Comparison of ENCODE assay signal across 17 cellular contexts in genomic region chr3:9110802-9111201, GRCh38.
DNase-seq lines count a peak whose midpoint lies in the region; ATAC-seq, FAIRE-seq and TF ChIP-seq lines count a peak whose summit lies in the region.
"Had no signal": no experiment of that assay in that cellular context is flagged by ENCODE, and none has a peak within 500 bp of the region (broad histone marks: within the 10 kb centered on the region; RNA-seq: fewer than 3 reads in every experiment).

No MANE protein-coding gene starts in this region.

- H3K79me2 ChIP-seq in astrocyte (ENCODE audit: insufficient read depth, low read length), result no peaks in the 10 kb centered on the region

- no peak for TF ChIP-seq CTCF in astrocyte (IDR thresholded peaks at IDR 0.05; ENCODE audit: insufficient read depth, low read depth, low read length)
- TF ChIP-seq CTCF in glutamatergic neuron (IDR thresholded peaks at IDR 0.05; ENCODE audit: partially characterized antibody, unreplicated experiment), result no peak
- TF ChIP-seq CTCF in thyroid gland (IDR thresholded peaks at IDR 0.05), result no peak

- H3K4me2 ChIP-seq in astrocyte (ENCODE audit: low read length), result no peak overlapping the region
- H3K4me2 ChIP-seq: PC-9 had no signal

- no peaks in the 10 kb centered on the region for H4K20me1 ChIP-seq in astrocyte (ENCODE audit: insufficient read depth, low read length)

- peaks cover 2% of the 10 kb centered on the region for H3K27me3 ChIP-seq in astrocyte (ENCODE audit: insufficient read depth, low read length)
- no peaks in the 10 kb centered on the region for H3K27me3 ChIP-seq in thyroid gland
- H3K27me3 ChIP-seq: SJSA1 had no signal

- peak; percentile 14 for ATAC-seq in stimulated activated effector memory CD8-positive, alpha-beta T cell treated with anti-CD3 and anti-CD28 coated beads, Interleukin-12 subunit alpha, Interleukin-12 subunit beta, amount 100 ng/mL, for 72 hours
- ATAC-seq in GM18520 (IDR thresholded peaks at IDR 0.05; ENCODE audit: unreplicated experiment), result no peak
- ATAC-seq: GM12878 had no signal

- peak overlapping the region; percentile 62 for H3K27ac Mint-ChIP-seq in astrocyte (ENCODE audit: unreplicated experiment)
- peak overlapping the region; percentile 9 for H3K27ac Mint-ChIP-seq in glutamatergic neuron (ENCODE audit: unreplicated experiment)
- no peak overlapping the region for H3K27ac Mint-ChIP-seq in stimulated activated effector memory CD8-positive, alpha-beta T cell treated with anti-CD3 and anti-CD28 coated beads, Interleukin-12 subunit alpha, Interleukin-12 subunit beta, amount 100 ng/mL, for 72 hours
- H3K27ac Mint-ChIP-seq: B cell; CD4-positive, alpha-beta memory T cell had no signal

- DNase-seq in EL, result peak; percentile 21
- DNase-seq in astrocyte (ENCODE audit: low read depth), result no peak
- DNase-seq in glutamatergic neuron, result no peak
- DNase-seq in stimulated activated effector memory CD8-positive, alpha-beta T cell treated with anti-CD3 and anti-CD28 coated beads, Interleukin-12 subunit alpha, Interleukin-12 subunit beta, amount 100 ng/mL, for 72 hours (ENCODE audit: low spot score in 2 of 2), result no peak
- DNase-seq in thyroid gland, result no peak
- DNase-seq in glomerular visceral epithelial cell (ENCODE audit: extremely low spot score), result no peak
- DNase-seq in HuH-7 (ENCODE audit: low spot score), result no peak
- DNase-seq: ACHN; CD4-positive, alpha-beta memory T cell; IMR-90; NCI-H187 treated with DMSO at 0.1 percent for 48 hours; NCI-H774; PC-9 had no signal

- no peak overlapping the region for H3K27ac ChIP-seq in astrocyte (ENCODE audit: low read depth, low read length)
- no peak overlapping the region for H3K27ac ChIP-seq in thyroid gland
- H3K27ac ChIP-seq: PC-9, SJSA1 had no signal

- H3K4me3 ChIP-seq in astrocyte (ENCODE audit: insufficient read depth, low read depth, low read length), result no peak overlapping the region
- no peak overlapping the region for H3K4me3 ChIP-seq in thyroid gland (replicated peaks in 1 of 3)
- H3K4me3 ChIP-seq: GM12878, PC-9, SJSA1 had no signal

- 88 to 90% methylated on average over 5 of the region's 5 CpGs for WGBS in thyroid gland, 2 donors

- FAIRE-seq in astrocyte (lab: Jason Lieb, UNC), result no peak
- FAIRE-seq: GM12878 had no signal

- no peak for TF ChIP-seq POLR2A in thyroid gland (IDR thresholded peaks at IDR 0.05)

- no peak overlapping the region for H3K9ac ChIP-seq in astrocyte (ENCODE audit: low read length)

- H3K27me3 Mint-ChIP-seq in astrocyte (ENCODE audit: low read depth, unreplicated experiment) (peaks cover 14% of the 10 kb centered on the region), glutamatergic neuron (ENCODE audit: unreplicated experiment) (peaks cover 7% of the 10 kb centered on the region)
- H3K27me3 Mint-ChIP-seq: B cell had no signal

- intact Hi-C loops in thyroid gland (cut with DNase I), result no loop called here

- H3K4me3 Mint-ChIP-seq in astrocyte (ENCODE audit: unreplicated experiment) (no peak overlapping the region), glutamatergic neuron (ENCODE audit: unreplicated experiment) (no peak overlapping the region)
- no peak overlapping the region for H3K4me3 Mint-ChIP-seq in stimulated activated effector memory CD8-positive, alpha-beta T cell treated with anti-CD3 and anti-CD28 coated beads, Interleukin-12 subunit alpha, Interleukin-12 subunit beta, amount 100 ng/mL, for 72 hours
- H3K4me3 Mint-ChIP-seq: B cell; CD4-positive, alpha-beta memory T cell had no signal

- no peaks in the 10 kb centered on the region for H3K9me3 ChIP-seq in astrocyte (ENCODE audit: insufficient read depth, low read depth, low read length)
- no peaks in the 10 kb centered on the region for H3K9me3 ChIP-seq in thyroid gland
- H3K9me3 ChIP-seq: SJSA1 had no signal

- H3K4me1 Mint-ChIP-seq in astrocyte (ENCODE audit: low read depth, unreplicated experiment) (no peaks in the 10 kb centered on the region), glutamatergic neuron (ENCODE audit: low read depth, unreplicated experiment) (peaks cover 21% of the 10 kb centered on the region)
- H3K4me1 Mint-ChIP-seq in stimulated activated effector memory CD8-positive, alpha-beta T cell treated with anti-CD3 and anti-CD28 coated beads, Interleukin-12 subunit alpha, Interleukin-12 subunit beta, amount 100 ng/mL, for 72 hours, result no peaks in the 10 kb centered on the region
- H3K4me1 Mint-ChIP-seq: B cell; CD4-positive, alpha-beta memory T cell had no signal

- H3K36me3 ChIP-seq in astrocyte (ENCODE audit: insufficient read depth, low read length) (no peaks in the 10 kb centered on the region), thyroid gland (no peaks in the 10 kb centered on the region)
- H3K36me3 ChIP-seq: SJSA1 had no signal

- H2AFZ ChIP-seq in astrocyte (ENCODE audit: low read depth, low read length), result no peak overlapping the region
- H2AFZ ChIP-seq: PC-9 had no signal

- H3K9me3 Mint-ChIP-seq in astrocyte (ENCODE audit: unreplicated experiment), result peaks cover 11% of the 10 kb centered on the region
- H3K9me3 Mint-ChIP-seq in glutamatergic neuron (ENCODE audit: unreplicated experiment), result peaks cover 11% of the 10 kb centered on the region
- no peaks in the 10 kb centered on the region for H3K9me3 Mint-ChIP-seq in stimulated activated effector memory CD8-positive, alpha-beta T cell treated with anti-CD3 and anti-CD28 coated beads, Interleukin-12 subunit alpha, Interleukin-12 subunit beta, amount 100 ng/mL, for 72 hours

- H3K4me1 ChIP-seq in astrocyte (ENCODE audit: insufficient read depth, low read length) (no peaks in the 10 kb centered on the region), thyroid gland (no peaks in the 10 kb centered on the region)
- H3K4me1 ChIP-seq: SJSA1 had no signal

- H3K36me3 Mint-ChIP-seq in astrocyte (ENCODE audit: low read depth, unreplicated experiment) (peaks cover 4% of the 10 kb centered on the region), glutamatergic neuron (ENCODE audit: unreplicated experiment) (peaks cover 19% of the 10 kb centered on the region)
- H3K36me3 Mint-ChIP-seq in stimulated activated effector memory CD8-positive, alpha-beta T cell treated with anti-CD3 and anti-CD28 coated beads, Interleukin-12 subunit alpha, Interleukin-12 subunit beta, amount 100 ng/mL, for 72 hours, result no peaks in the 10 kb centered on the region
- H3K36me3 Mint-ChIP-seq: CD4-positive, alpha-beta memory T cell had no signal
